ENCODE assay signal across 20 cellular contexts in the genomic region with DNA sequence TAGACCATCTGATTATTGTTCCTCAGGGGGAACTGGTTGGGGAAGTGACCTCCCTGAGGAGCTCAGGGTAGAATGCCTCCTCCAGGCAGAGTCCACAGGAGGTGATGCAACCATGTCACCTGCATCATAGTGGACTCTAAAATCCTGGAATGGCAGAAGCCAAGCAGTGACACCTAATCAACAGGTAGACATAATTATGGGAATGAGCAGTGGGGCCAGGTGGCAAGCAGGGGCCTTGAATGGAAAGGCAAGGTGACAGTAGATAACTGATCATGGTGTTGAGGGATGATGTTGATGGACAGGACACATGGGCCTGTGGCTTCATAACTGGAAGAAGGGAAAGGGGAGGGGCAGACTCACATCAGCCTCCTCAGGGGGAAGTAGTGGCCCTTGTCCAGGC.
"Had no signal": no experiment of that assay in that cellular context is flagged by ENCODE, and none has a peak within 500 bp of the region (broad histone marks: within the 10 kb centered on the region; RNA-seq: fewer than 3 reads in every experiment).

No MANE protein-coding gene starts in this region.

- H3K36me3 ChIP-seq: colonic mucosa, esophagus squamous epithelium, gastrocnemius medialis, heart right ventricle, left lung, lower lobe of right lung had no signal

- H3K4me3 ChIP-seq: colonic mucosa, esophagus squamous epithelium, gastrocnemius medialis, heart right ventricle, left lung, lower lobe of right lung, mucosa of descending colon had no signal

- H3K9me3 ChIP-seq: colonic mucosa, esophagus squamous epithelium, gastrocnemius medialis, heart right ventricle, left lung, lower lobe of right lung, mucosa of descending colon had no signal

- H3K27ac ChIP-seq: colonic mucosa, esophagus squamous epithelium, gastrocnemius medialis, heart right ventricle, left lung, lower lobe of right lung had no signal

- H3K27me3 ChIP-seq: colonic mucosa had no signal

- DNase-seq: colonic mucosa; cortex of kidney; effector CD8-positive, alpha-beta T cell; effector memory CD8-positive, alpha-beta T cell; endodermal cell; esophagus squamous epithelium; foreskin fibroblast; foreskin melanocyte; gastrocnemius medialis; glutamatergic neuron; head of caudate nucleus; heart right ventricle; hippocampal formation; left cardiac atrium; left lung; left ventricle myocardium superior; lower lobe of right lung; mesenchymal stem cell; mucosa of descending colon; naive B cell had no signal

- H3K4me1 ChIP-seq: colonic mucosa, gastrocnemius medialis, heart right ventricle, left lung, lower lobe of right lung had no signal

- ATAC-seq: effector memory CD8-positive, alpha-beta T cell; gastrocnemius medialis; heart right ventricle; left cardiac atrium; left lung; left ventricle myocardium superior; lower lobe of right lung; mucosa of descending colon had no signal
